ENCODE assay signal across 1 cellular context in genomic region chr3:73036694-73037368, GRCh38.
TF ChIP-seq lines count a peak whose summit lies in the region.

No MANE protein-coding gene starts in this region.

TF ChIP-seq in SK-N-SH, 30 proteins besides CTCF, POLR2A, EP300 and RAD21 (continued from another document):
- TF ChIP-seq PBX3 (IDR thresholded peaks at IDR 0.05), result no peak; the same call in 1 of the 2 replicates
- TF ChIP-seq FOSL2 (IDR thresholded peaks at IDR 0.05; ENCODE audit: borderline replicate concordance, low read depth), result peak; percentile 31; the same call in 1 of the 2 replicates
- no peak for TF ChIP-seq RXRA (IDR thresholded peaks at IDR 0.05; ENCODE audit: borderline replicate concordance, low read depth)
- TF ChIP-seq FOXJ3 (CRISPR knock-in tag; IDR thresholded peaks at IDR 0.05), result no peak
- TF ChIP-seq TCF12 (IDR thresholded peaks at IDR 0.05), result peak; percentile 19; the same call in 1 of the 2 replicates
- TF ChIP-seq SMC3 (IDR thresholded peaks at IDR 0.05; ENCODE audit: low read depth, low read length), result no peak
- TF ChIP-seq CHD2 (IDR thresholded peaks at IDR 0.05; ENCODE audit: low read length, partially characterized antibody), result no peak
